8 cellular contexts compared by ENCODE assay signal in genomic region chr17:21452377-21453143, GRCh38.
A peak's percentile ranks its signal among the peaks of the same experiment; 100 is the strongest.
DNase-seq lines count a peak whose midpoint lies in the region; ATAC-seq and TF ChIP-seq lines count a peak whose summit lies in the region.

No MANE protein-coding gene starts in this region.

- H3K27ac Mint-ChIP-seq in activated naive CD8-positive, alpha-beta T cell, result no peak overlapping the region

- H3K4me3 Mint-ChIP-seq in activated naive CD8-positive, alpha-beta T cell, result peak overlapping the region; percentile 69

- peaks cover 3% of the 10 kb centered on the region for H3K27me3 Mint-ChIP-seq in activated naive CD8-positive, alpha-beta T cell

- no peak for TF ChIP-seq CTCF in omental fat pad (IDR thresholded peaks at IDR 0.05)

- intact Hi-C loops in Right ventricle myocardium superior (cut with DNase I), result loop anchor here (5.0 to 10.0 kb wide), 3 partner anchors 138 to 325 kb away; partner anchors contain the start of genes DHRS7B and MAP2K3

- H3K9me3 Mint-ChIP-seq in activated naive CD8-positive, alpha-beta T cell (ENCODE audit: low read depth), result no peaks in the 10 kb centered on the region

- peak; percentile 77 for ATAC-seq in Right ventricle myocardium superior (ENCODE audit: poor library complexity)
- peak; percentile 50 for ATAC-seq in omental fat pad (ENCODE audit: low FRiP score)
- no peak for ATAC-seq in HG03460 (IDR thresholded peaks at IDR 0.05; ENCODE audit: unreplicated experiment)
- no peak for ATAC-seq in GM18907 (IDR thresholded peaks at IDR 0.05; ENCODE audit: unreplicated experiment)

- peaks cover 28% of the 10 kb centered on the region for H3K4me1 Mint-ChIP-seq in activated naive CD8-positive, alpha-beta T cell (ENCODE audit: low read depth)

- no peaks in the 10 kb centered on the region for H3K36me3 Mint-ChIP-seq in activated naive CD8-positive, alpha-beta T cell

- peak; percentile 9 for DNase-seq in DMS114 treated with DMSO at 0.1 percent for 48 hours (lab: John Stamatoyannopoulos, UW; ENCODE audit: unreplicated experiment)
- peak; percentile 65 for DNase-seq in NCI-H1694 treated with DMSO at 0.1 percent for 48 hours (lab: John Stamatoyannopoulos, UW)
- DNase-seq in Right ventricle myocardium superior, result peak; percentile 72
- no peak for DNase-seq in omental fat pad (ENCODE audit: low spot score)
- no peak for DNase-seq in NCI-H1417 (lab: John Stamatoyannopoulos, UW)

Comparison
In these comparisons a context has a peak if more than half of its experiments do, and no peak if none do; other contexts are left out.
1. DNase-seq: peak in DMS114 treated with DMSO at 0.1 percent for 48 hours (single experiment), NCI-H1694 treated with DMSO at 0.1 percent for 48 hours (single experiment) and Right ventricle myocardium superior (single experiment); none in omental fat pad (single experiment) and NCI-H1417 (0 of 3).
2. ATAC-seq: peak in Right ventricle myocardium superior (single experiment) and omental fat pad (single experiment); none in HG03460 (single experiment) and GM18907 (single experiment).